In the genomic region with DNA sequence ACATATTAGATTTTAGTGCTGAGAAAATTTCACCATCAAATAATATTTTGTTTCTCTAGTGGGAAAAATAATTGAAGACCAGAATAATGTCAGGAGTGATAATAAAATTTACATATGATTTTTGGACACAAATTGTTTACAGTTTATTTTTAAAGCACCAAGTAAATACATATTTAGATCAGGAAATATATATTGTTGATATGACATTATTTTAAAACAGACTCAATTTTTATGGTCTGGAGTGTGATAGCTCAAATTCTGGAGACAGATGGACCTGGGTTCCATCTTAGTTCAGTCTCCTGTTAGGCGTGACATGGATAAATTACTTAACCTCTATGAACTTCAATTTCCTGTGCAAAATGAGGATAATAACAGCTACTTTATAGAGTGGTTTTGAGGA, we compare ENCODE assay signal across 19 cellular contexts.
DNase-seq lines count a peak whose midpoint lies in the region; ATAC-seq, FAIRE-seq and TF ChIP-seq lines count a peak whose summit lies in the region.
"Had no signal": no experiment of that assay in that cellular context is flagged by ENCODE, and none has a peak within 500 bp of the region (broad histone marks: within the 10 kb centered on the region; RNA-seq: fewer than 3 reads in every experiment).

No MANE protein-coding gene starts in this region.

- no peak overlapping the region for H3K4me3 ChIP-seq in A673 (ENCODE audit: low read depth, low read length, poor library complexity, severe bottlenecking)
- H3K4me3 ChIP-seq: GM23338 had no signal

- no peak overlapping the region for H3K27ac ChIP-seq in A673 (ENCODE audit: low read depth, low read length, poor library complexity, severe bottlenecking)
- H3K27ac ChIP-seq: C4-2B had no signal

- H3K9me3 ChIP-seq in A673 (ENCODE audit: low read depth, low read length, poor library complexity, severe bottlenecking), result no peaks in the 10 kb centered on the region

- no peaks in the 10 kb centered on the region for H3K36me3 ChIP-seq in A673 (ENCODE audit: insufficient read depth, low read length, poor library complexity, severe bottlenecking)

- BruUV-seq in A673 (replicated peaks; lab: Mats Ljungman, UMichigan), result no TSS peak

- no peak for TF ChIP-seq CTCF in A673 (conservative IDR thresholded peaks at IDR 0.05; ENCODE audit: low read depth, low read length)
- no peak for TF ChIP-seq CTCF in D721Med (IDR thresholded peaks at IDR 0.05; ENCODE audit: insufficient read depth, missing control alignments)

- ATAC-seq in activated CD4-positive, CD25-positive, alpha-beta regulatory T cell treated with anti-CD3 and anti-CD28 coated beads, Interleukin-2, amount 50 U/mL, for 24 hours, result no peak
- no peak for ATAC-seq in HG02970 (IDR thresholded peaks at IDR 0.05; ENCODE audit: low FRiP score, unreplicated experiment)
- ATAC-seq: GM23338 had no signal

- intact Hi-C loops in A673 (cut with micrococcal nuclease; ENCODE audit: unreplicated experiment), result no loop called here

- no peaks in the 10 kb centered on the region for H3K27me3 ChIP-seq in A673 (replicated peaks; ENCODE audit: insufficient read depth, low read depth, low read length, poor library complexity)

- peak; percentile 70 for DNase-seq in A673 (ENCODE audit: low spot score)
- DNase-seq in D721Med (ENCODE audit: insufficient read length, low spot score), result no peak
- DNase-seq in NCI-H524 treated with DMSO at 0.1 percent for 48 hours (lab: John Stamatoyannopoulos, UW), result peak; percentile 17
- peak; percentile 2 for DNase-seq in NCI-H82 (lab: John Stamatoyannopoulos, UW)
- DNase-seq in activated CD8-positive, alpha-beta memory T cell treated with anti-CD3 and anti-CD28 coated beads for 24 hours, result no peak
- DNase-seq: AML-193; Caco-2; CD4-positive, alpha-beta T cell; DMS153; DMS79; GF-D8; HCEC 1CT had no signal

- POLR2A ChIA-PET in A673 (lab: Charles Lee; ENCODE audit: low non-redundant PET), result no interaction called here

- FAIRE-seq in D721Med (lab: Jason Lieb, UNC), result peak; percentile 84
- FAIRE-seq: A204.1, H54, HTR-8/SVneo had no signal

- peaks cover 37% of the 10 kb centered on the region for H3K4me1 ChIP-seq in A673 (ENCODE audit: insufficient read depth, low read length, poor library complexity, severe bottlenecking)
- H3K4me1 ChIP-seq: Caco-2 had no signal

- CTCF ChIA-PET in A673 (lab: Charles Lee), result no interaction called here

Comparison
In these comparisons a context has a peak if more than half of its experiments do, and no peak if none do; other contexts are left out.
1. DNase-seq: peak in A673 (single experiment), NCI-H524 treated with DMSO at 0.1 percent for 48 hours (single experiment) and NCI-H82 (single experiment); none in D721Med (single experiment) and activated CD8-positive, alpha-beta memory T cell treated with anti-CD3 and anti-CD28 coated beads for 24 hours (single experiment).